ENCODE assay signal across 2 cellular contexts in genomic region chr7:128778946-128779345, GRCh38.
TF ChIP-seq lines count a peak whose summit lies in the region.

No MANE protein-coding gene starts in this region.

TF ChIP-seq in HepG2, 621 proteins besides CTCF, POLR2A, EP300 and RAD21:
- TF ChIP-seq, protein P1, sequence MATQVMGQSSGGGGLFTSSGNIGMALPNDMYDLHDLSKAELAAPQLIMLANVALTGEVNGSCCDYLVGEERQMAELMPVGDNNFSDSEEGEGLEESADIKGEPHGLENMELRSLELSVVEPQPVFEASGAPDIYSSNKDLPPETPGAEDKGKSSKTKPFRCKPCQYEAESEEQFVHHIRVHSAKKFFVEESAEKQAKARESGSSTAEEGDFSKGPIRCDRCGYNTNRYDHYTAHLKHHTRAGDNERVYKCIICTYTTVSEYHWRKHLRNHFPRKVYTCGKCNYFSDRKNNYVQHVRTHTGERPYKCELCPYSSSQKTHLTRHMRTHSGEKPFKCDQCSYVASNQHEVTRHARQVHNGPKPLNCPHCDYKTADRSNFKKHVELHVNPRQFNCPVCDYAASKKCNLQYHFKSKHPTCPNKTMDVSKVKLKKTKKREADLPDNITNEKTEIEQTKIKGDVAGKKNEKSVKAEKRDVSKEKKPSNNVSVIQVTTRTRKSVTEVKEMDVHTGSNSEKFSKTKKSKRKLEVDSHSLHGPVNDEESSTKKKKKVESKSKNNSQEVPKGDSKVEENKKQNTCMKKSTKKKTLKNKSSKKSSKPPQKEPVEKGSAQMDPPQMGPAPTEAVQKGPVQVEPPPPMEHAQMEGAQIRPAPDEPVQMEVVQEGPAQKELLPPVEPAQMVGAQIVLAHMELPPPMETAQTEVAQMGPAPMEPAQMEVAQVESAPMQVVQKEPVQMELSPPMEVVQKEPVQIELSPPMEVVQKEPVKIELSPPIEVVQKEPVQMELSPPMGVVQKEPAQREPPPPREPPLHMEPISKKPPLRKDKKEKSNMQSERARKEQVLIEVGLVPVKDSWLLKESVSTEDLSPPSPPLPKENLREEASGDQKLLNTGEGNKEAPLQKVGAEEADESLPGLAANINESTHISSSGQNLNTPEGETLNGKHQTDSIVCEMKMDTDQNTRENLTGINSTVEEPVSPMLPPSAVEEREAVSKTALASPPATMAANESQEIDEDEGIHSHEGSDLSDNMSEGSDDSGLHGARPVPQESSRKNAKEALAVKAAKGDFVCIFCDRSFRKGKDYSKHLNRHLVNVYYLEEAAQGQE (IDR thresholded peaks at IDR 0.05; ENCODE audit: borderline replicate concordance in 1 of 2, low read depth in 1 of 2, low read length in 2 of 2) = peak; percentile 12 to 75
- no peak for TF ChIP-seq POLR2G (IDR thresholded peaks at IDR 0.05; ENCODE audit: low read depth, low read length)
- no peak for TF ChIP-seq ZNF749 (CRISPR knock-in tag; IDR thresholded peaks at IDR 0.05; ENCODE audit: borderline replicate concordance)
- TF ChIP-seq, protein P2, sequence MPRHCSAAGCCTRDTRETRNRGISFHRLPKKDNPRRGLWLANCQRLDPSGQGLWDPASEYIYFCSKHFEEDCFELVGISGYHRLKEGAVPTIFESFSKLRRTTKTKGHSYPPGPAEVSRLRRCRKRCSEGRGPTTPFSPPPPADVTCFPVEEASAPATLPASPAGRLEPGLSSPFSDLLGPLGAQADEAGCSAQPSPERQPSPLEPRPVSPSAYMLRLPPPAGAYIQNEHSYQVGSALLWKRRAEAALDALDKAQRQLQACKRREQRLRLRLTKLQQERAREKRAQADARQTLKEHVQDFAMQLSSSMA (CRISPR knock-in tag; IDR thresholded peaks at IDR 0.05) = no peak
- TF ChIP-seq POGZ (CRISPR knock-in tag; IDR thresholded peaks at IDR 0.05) = no peak

TF ChIP-seq in GM12891, 5 proteins besides CTCF, POLR2A, EP300 and RAD21:
- TF ChIP-seq POLR2AphosphoS5 (IDR thresholded peaks at IDR 0.05; ENCODE audit: low read depth, low read length) (no peak), PAX5 (IDR thresholded peaks at IDR 0.05; ENCODE audit: insufficient read depth, low read length, severe bottlenecking) (no peak)
